30 cellular contexts compared by ENCODE assay signal in genomic region chr12:64821116-64821630, GRCh38. TPM values are rescaled to one million over a fixed set of nuclear protein-coding genes. Genes with fewer than 3 reads are reported as not detected.
"Had no signal": no experiment of that assay in that cellular context is flagged by ENCODE, and none has a peak within 500 bp of the region (broad histone marks: within the 10 kb centered on the region; RNA-seq: fewer than 3 reads in every experiment).

No MANE protein-coding gene starts in this region.

- H3K36me3 ChIP-seq: cardiac muscle cell, Peyer's patch, SJSA1 had no signal

- H3K36me3 Mint-ChIP-seq: activated naive CD8-positive, alpha-beta T cell treated with anti-CD3 and anti-CD28 coated beads for 36 hours had no signal

- H3K27ac ChIP-seq: Peyer's patch, SJSA1 had no signal

- H3K4me3 ChIP-seq: cardiac muscle cell, Peyer's patch, SJSA1 had no signal

- ATAC-seq: activated CD8-positive, alpha-beta T cell treated with anti-CD3 and anti-CD28 coated beads for 36 hours; activated T-cell treated with anti-CD3 and anti-CD28 coated beads, Interleukin-2, amount 50 U/mL, for 72 hours; activated T-helper 17 cell treated with anti-CD3 and anti-CD28 coated beads, Interleukin-2, amount 50 U/mL, for 72 hours; SK-N-SH treated with all-trans-retinoic acid at 6 μM for 48 hours had no signal

- H3K4me3 Mint-ChIP-seq: activated CD4-positive, alpha-beta T cell treated with anti-CD3 and anti-CD28 coated beads, Interleukin-2, amount 10 ng/mL, durations not matched to agents 24 days and 14 days; activated CD8-positive, alpha-beta T cell treated with anti-CD3 and anti-CD28 coated beads for 36 hours; activated naive CD8-positive, alpha-beta T cell treated with anti-CD3 and anti-CD28 coated beads for 36 hours; activated T-cell treated with anti-CD3 and anti-CD28 coated beads, Interleukin-2, amount 50 U/mL, for 72 hours; activated T-helper 17 cell treated with anti-CD3 and anti-CD28 coated beads, Interleukin-2, amount 50 U/mL, for 72 hours; central memory CD8-positive, alpha-beta T cell had no signal

- H3K27ac Mint-ChIP-seq: activated CD4-positive, alpha-beta T cell treated with anti-CD3 and anti-CD28 coated beads, Interleukin-2, amount 10 ng/mL, durations not matched to agents 24 days and 14 days; activated CD8-positive, alpha-beta T cell treated with anti-CD3 and anti-CD28 coated beads for 36 hours; activated naive CD8-positive, alpha-beta T cell treated with anti-CD3 and anti-CD28 coated beads for 36 hours; activated T-cell treated with anti-CD3 and anti-CD28 coated beads, Interleukin-2, amount 50 U/mL, for 72 hours; activated T-helper 17 cell treated with anti-CD3 and anti-CD28 coated beads, Interleukin-2, amount 50 U/mL, for 72 hours had no signal

- DNase-seq: activated CD4-positive, alpha-beta T cell treated with anti-CD3 and anti-CD28 coated beads, Interleukin-2, amount 10 ng/mL, durations not matched to agents 24 days and 14 days; activated CD4-positive, alpha-beta T cell treated with anti-CD3 and anti-CD28 coated beads, Interleukin-2, amount 50 U/mL, for 4 hours; activated CD8-positive, alpha-beta T cell treated with anti-CD3 and anti-CD28 coated beads for 36 hours; activated effector memory CD4-positive, alpha-beta T cell treated with anti-CD3 and anti-CD28 coated beads, Interleukin-2, amount 50 U/mL, for 16 hours; activated naive CD4-positive, alpha-beta T cell; activated naive CD4-positive, alpha-beta T cell treated with anti-CD3 and anti-CD28 coated beads, Interleukin-2, amount 50 U/mL, for 16 hours; activated naive CD8-positive, alpha-beta T cell treated with anti-CD3 and anti-CD28 coated beads for 36 hours; activated T-cell treated with anti-CD3 and anti-CD28 coated beads, Interleukin-2, amount 50 U/mL, for 1 hour; activated T-cell treated with anti-CD3 and anti-CD28 coated beads, Interleukin-2, amount 50 U/mL, for 72 hours; amniotic stem cell; aorta; Karpas-422; NCI-H1105; NCI-H1417 treated with DMSO at 0.1 percent for 48 hours; NCI-H1694; NCI-H1930; NCI-H2081 treated with DMSO at 0.1 percent for 48 hours; NCI-H226; NCI-H526; NCI-H748 treated with DMSO at 0.1 percent for 48 hours; NK-92 treated with Interleukin-12 subunit alpha and Interleukin-12 subunit beta, amount 100 ng/mL, for 24 hours; Peyer's patch; RPMI8226; SHP77 treated with DMSO at 0.1 percent for 48 hours; T1000 had no signal

- H3K9me3 ChIP-seq: Peyer's patch, SJSA1 had no signal

- H3K9me3 Mint-ChIP-seq: activated T-cell treated with anti-CD3 and anti-CD28 coated beads, Interleukin-2, amount 50 U/mL, for 72 hours; activated T-helper 17 cell treated with anti-CD3 and anti-CD28 coated beads, Interleukin-2, amount 50 U/mL, for 72 hours; central memory CD8-positive, alpha-beta T cell had no signal

RNA-seq across cellular contexts. Expression of gene TBC1D30, which starts 3.3 kb away (rescaled TPM):
- total RNA-seq: SJSA1 had no signal
